Comparison of ENCODE assay signal across 28 cellular contexts in genomic region chr9:100033877-100034551, GRCh38.
"Had no signal": no experiment of that assay in that cellular context is flagged by ENCODE, and none has a peak within 500 bp of the region (broad histone marks: within the 10 kb centered on the region; RNA-seq: fewer than 3 reads in every experiment).

No MANE protein-coding gene starts in this region.

- H3K27me3 ChIP-seq: ascending aorta, cardiac muscle cell, pancreas, sigmoid colon, stomach, tibial artery had no signal

- H3K9me3 ChIP-seq: ascending aorta, pancreas, sigmoid colon, stomach had no signal

- H3K4me3 Mint-ChIP-seq: activated B cell treated with CpG ODN at 0.5 μM for 24 hours; activated naive CD8-positive, alpha-beta T cell; activated T-cell treated with anti-CD3 and anti-CD28 coated beads, Interleukin-2, amount 50 U/mL, for 4 hours; brain; mesothelial cell of epicardium; naive B cell; neural crest cell; stimulated activated naive B cell treated with anti-CD40 and anti-IgM and Interleukin-4, amounts not matched to agents 10 μg/mL and 1 μg/mL and 100 μg/mL, for 72 hours; T-helper 2 cell treated with Interferon-gamma antibody and Interleukin-4, amounts not matched to agents 5 μg/mL and 100 μg/mL, for 36 hours had no signal

- ATAC-seq: activated T-cell treated with anti-CD3 and anti-CD28 coated beads, Interleukin-2, amount 50 U/mL, for 4 hours; esophagus mucosa; pancreas; stimulated activated naive B cell treated with anti-CD40 and anti-IgM and Interleukin-4, amounts not matched to agents 10 μg/mL and 1 μg/mL and 100 μg/mL, for 72 hours had no signal

- H3K27me3 Mint-ChIP-seq: activated B cell treated with CpG ODN at 0.5 μM for 24 hours; activated naive CD8-positive, alpha-beta T cell; brain; naive B cell; stimulated activated naive B cell treated with anti-CD40 and anti-IgM and Interleukin-4, amounts not matched to agents 10 μg/mL and 1 μg/mL and 100 μg/mL, for 72 hours had no signal

- H3K27ac Mint-ChIP-seq: activated B cell treated with CpG ODN at 0.5 μM for 24 hours; activated naive CD8-positive, alpha-beta T cell; activated T-helper 2 cell treated with anti-CD3 and anti-CD28 coated beads, Interferon-gamma antibody, Interleukin-2, Interleukin-4, amounts not matched to agents 10 μg/mL and 5 μg/mL and 100 μg/mL, durations not matched to agents 14 hours and 24 hours and 36 hours; brain; mesothelial cell of epicardium; naive B cell; stimulated activated naive B cell treated with anti-CD40 and anti-IgM and Interleukin-4, amounts not matched to agents 10 μg/mL and 1 μg/mL and 100 μg/mL, for 72 hours; T-helper 2 cell treated with Interferon-gamma antibody and Interleukin-4, amounts not matched to agents 5 μg/mL and 100 μg/mL, for 36 hours had no signal

- H3K27ac ChIP-seq: ascending aorta, cardiac muscle cell, pancreas, psoas muscle, sigmoid colon, stomach, tibial artery had no signal

- DNase-seq: activated B cell treated with CpG ODN at 0.5 μM for 24 hours; activated CD4-positive, alpha-beta T cell treated with anti-CD3 and anti-CD28 coated beads, Interleukin-2, amount 50 U/mL, for 1 hour; activated T-cell treated with anti-CD3 and anti-CD28 coated beads, Interleukin-2, amount 50 U/mL, for 4 hours; cortex of kidney; foreskin fibroblast; head of caudate nucleus; hippocampal formation; naive B cell; nucleus accumbens; pancreas; psoas muscle; sigmoid colon; small intestine; stimulated activated CD4-positive, alpha-beta T cell treated with anti-CD3 and anti-CD28 coated beads, Interleukin-1b, Interleukin-23, amount 100 ng/mL, for 48 hours; stimulated activated CD4-positive, alpha-beta T cell treated with anti-CD3 and anti-CD28 coated beads, Interleukin-4, amount 100 ng/mL, for 4 hours; stimulated activated CD8-positive, alpha-beta memory T cell treated with anti-CD3 and anti-CD28 coated beads, Interleukin-4, amount 100 ng/mL, for 48 hours; stimulated activated naive B cell treated with anti-CD40 and anti-IgM and Interleukin-4, amounts not matched to agents 10 μg/mL and 1 μg/mL and 100 μg/mL, for 72 hours; stomach; tibial artery had no signal

- H3K9me3 Mint-ChIP-seq: activated B cell treated with CpG ODN at 0.5 μM for 24 hours had no signal

- H3K4me1 Mint-ChIP-seq: brain, mesothelial cell of epicardium, neural crest cell had no signal
